Comparison of ENCODE assay signal across 1 cellular context in the genomic region with DNA sequence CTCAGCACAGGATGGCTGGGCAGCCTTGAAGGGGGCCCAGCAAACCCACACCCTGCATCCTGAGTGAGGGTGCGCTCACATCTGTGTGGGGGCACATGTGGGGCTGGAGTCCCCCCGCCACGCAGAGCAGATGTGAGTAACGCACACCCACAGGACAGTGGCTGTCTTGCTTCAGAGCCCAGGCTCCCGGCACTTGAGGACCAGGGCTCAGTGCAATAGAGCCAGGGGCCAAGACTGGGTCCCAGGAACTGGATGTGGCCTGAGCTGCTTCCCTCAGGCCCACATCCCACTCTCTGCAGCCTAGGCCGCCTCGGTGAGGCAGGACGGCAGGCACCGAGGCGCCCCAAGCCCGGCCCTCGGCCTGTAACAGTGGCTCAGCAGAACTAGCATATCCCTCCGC.
TF ChIP-seq lines count a peak whose summit lies in the region.

No MANE protein-coding gene starts in this region.

TF ChIP-seq in IMR-90, 13 proteins besides CTCF, POLR2A, EP300 and RAD21:
- no peak for TF ChIP-seq NFE2L2 (IDR thresholded peaks at IDR 0.05; ENCODE audit: low read depth, low read length)
- no peak for TF ChIP-seq MAZ (IDR thresholded peaks at IDR 0.05; ENCODE audit: borderline replicate concordance, low read depth, low read length)
- no peak for TF ChIP-seq RFX5 (IDR thresholded peaks at IDR 0.05; ENCODE audit: low read depth, low read length)
- TF ChIP-seq, protein P1, sequence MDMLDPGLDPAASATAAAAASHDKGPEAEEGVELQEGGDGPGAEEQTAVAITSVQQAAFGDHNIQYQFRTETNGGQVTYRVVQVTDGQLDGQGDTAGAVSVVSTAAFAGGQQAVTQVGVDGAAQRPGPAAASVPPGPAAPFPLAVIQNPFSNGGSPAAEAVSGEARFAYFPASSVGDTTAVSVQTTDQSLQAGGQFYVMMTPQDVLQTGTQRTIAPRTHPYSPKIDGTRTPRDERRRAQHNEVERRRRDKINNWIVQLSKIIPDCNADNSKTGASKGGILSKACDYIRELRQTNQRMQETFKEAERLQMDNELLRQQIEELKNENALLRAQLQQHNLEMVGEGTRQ (IDR thresholded peaks at IDR 0.05; ENCODE audit: low read depth, low read length): no peak
- no peak for TF ChIP-seq SMC3 (IDR thresholded peaks at IDR 0.05; ENCODE audit: low read depth, low read length)
- TF ChIP-seq MAFK (IDR thresholded peaks at IDR 0.05; ENCODE audit: low read depth, low read length): no peak
- no peak for TF ChIP-seq BHLHE40 (IDR thresholded peaks at IDR 0.05; ENCODE audit: low read depth, low read length)
- TF ChIP-seq CEBPB (IDR thresholded peaks at IDR 0.05; ENCODE audit: low read depth, low read length): no peak
TF ChIP-seq in IMR-90: peak in this region for 0.
